In genomic region chr2:134201559-134201958, GRCh38 we compare ENCODE assay signal across 11 cellular contexts.
"Had no signal": no experiment of that assay in that cellular context is flagged by ENCODE, and none has a peak within 500 bp of the region (broad histone marks: within the 10 kb centered on the region; RNA-seq: fewer than 3 reads in every experiment).

No MANE protein-coding gene starts in this region.

- ATAC-seq: activated T-cell treated with anti-CD3 and anti-CD28 coated beads, Interleukin-2, amount 50 U/mL, for 72 hours; stimulated activated naive CD8-positive, alpha-beta T cell treated with anti-CD3 and anti-CD28 coated beads, Interleukin-15, Interleukin-2, amounts not matched to agents 100 U/mL and 50 U/mL, for 24 hours; T-helper 17 cell had no signal

- FAIRE-seq: colon had no signal

- H3K27ac ChIP-seq: ascending aorta, esophagus muscularis mucosa had no signal

- DNase-seq: activated CD4-positive, alpha-beta T cell treated with anti-CD3 and anti-CD28 coated beads for 1 hour; activated CD4-positive, alpha-beta T cell treated with anti-CD3 and anti-CD28 coated beads, Interleukin-2, amount 50 U/mL, for 48 hours; activated naive CD8-positive, alpha-beta T cell treated with anti-CD3 and anti-CD28 coated beads, Interleukin-2, amount 10 ng/mL, durations not matched to agents 7 days and 5 days; activated T-cell treated with anti-CD3 and anti-CD28 coated beads, Interleukin-2, amount 50 U/mL, for 72 hours; glutamatergic neuron; stimulated activated CD4-positive, alpha-beta T cell treated with anti-CD3 and anti-CD28 coated beads, Interleukin-12 subunit alpha, Interleukin-12 subunit beta, amount 100 ng/mL, for 4 hours; stimulated activated naive CD8-positive, alpha-beta T cell treated with anti-CD3 and anti-CD28 coated beads, Interleukin-15, Interleukin-2, amounts not matched to agents 100 U/mL and 50 U/mL, for 24 hours; T-helper 17 cell had no signal

- H3K4me3 ChIP-seq: ascending aorta, esophagus muscularis mucosa had no signal

- H3K36me3 ChIP-seq: ascending aorta, esophagus muscularis mucosa had no signal

- H3K9me3 ChIP-seq: ascending aorta, esophagus muscularis mucosa had no signal

- H3K27me3 ChIP-seq: ascending aorta, esophagus muscularis mucosa had no signal
